25 cellular contexts compared by ENCODE assay signal in genomic region chr18:10235553-10235952, GRCh38.
DNase-seq lines count a peak whose midpoint lies in the region; TF ChIP-seq lines count a peak whose summit lies in the region.
"Had no signal": no experiment of that assay in that cellular context is flagged by ENCODE, and none has a peak within 500 bp of the region (broad histone marks: within the 10 kb centered on the region; RNA-seq: fewer than 3 reads in every experiment).

No MANE protein-coding gene starts in this region.

- DNase-seq in breast epithelium (ENCODE audit: low spot score in 2 of 2) (no peak), MCF 10A (ENCODE audit: unreplicated experiment) (no peak), colonic mucosa (peak; percentile 26), neuronal stem cell (ENCODE audit: low spot score) (no peak), NCI-H1436 (lab: John Stamatoyannopoulos, UW) (no peak), OCI-LY7 (ENCODE audit: low spot score) (no peak), neural progenitor cell (ENCODE audit: low spot score) (no peak), NCI-H2107 (lab: John Stamatoyannopoulos, UW) (no peak)
- DNase-seq: activated CD4-positive, alpha-beta T cell treated with anti-CD3 and anti-CD28 coated beads for 36 hours; activated gamma-delta T cell treated with Interleukin-2 at 50 U/mL for 16 hours; activated T-cell treated with anti-CD3 and anti-CD28 coated beads, Interleukin-2, amount 50 U/mL, for 1 hour; adrenal gland; heart right ventricle; Kasumi-1; NCI-H2029 treated with DMSO at 0.1 percent for 48 hours; NCI-H82; OCI-M1; stimulated activated naive CD4-positive, alpha-beta T cell treated with Interleukin-2 at 50 U/mL for 16 hours; T-helper 2 cell; thyroid gland had no signal

- H4K20me1 ChIP-seq in OCI-LY7 (ENCODE audit: insufficient read depth, low read length) (no peaks in the 10 kb centered on the region), neural progenitor cell (ENCODE audit: low read depth) (no peaks in the 10 kb centered on the region)

- H3K4me3 Mint-ChIP-seq in MCF 10A (ENCODE audit: unreplicated experiment) (no peak overlapping the region), neural progenitor cell (no peak overlapping the region)
- H3K4me3 Mint-ChIP-seq: activated CD4-positive, alpha-beta T cell treated with anti-CD3 and anti-CD28 coated beads for 36 hours; B cell; brain had no signal

- no peak overlapping the region for H3K4ac ChIP-seq in neuronal stem cell (ENCODE audit: low read length)

- TF ChIP-seq CTCF in breast epithelium (IDR thresholded peaks at IDR 0.05) (no peak), MCF 10A (IDR thresholded peaks at IDR 0.05; ENCODE audit: unreplicated experiment) (no peak), colonic mucosa (IDR thresholded peaks at IDR 0.05) (no peak), OCI-LY7 (conservative IDR thresholded peaks at IDR 0.05; ENCODE audit: low read length) (no peak), neural progenitor cell (IDR thresholded peaks at IDR 0.05) (no peak)

- H3K4me1 ChIP-seq in breast epithelium (peaks cover 0 to 12% of the 10 kb centered on the region in 2 donors), colonic mucosa (no peaks in the 10 kb centered on the region), neuronal stem cell (ENCODE audit: control insufficient read depth in 2 of 2, insufficient read depth in 1 of 2, low read depth in 1 of 2, low read length in 2 of 2) (no peaks in the 10 kb centered on the region), OCI-LY7 (ENCODE audit: insufficient read depth, low read length, poor library complexity, severe bottlenecking) (no peaks in the 10 kb centered on the region), neural progenitor cell (no peaks in the 10 kb centered on the region)
- H3K4me1 ChIP-seq: adrenal gland, parathyroid adenoma, thyroid gland had no signal

- H2BK120ac ChIP-seq in neuronal stem cell (ENCODE audit: low read depth, low read length) = no peak overlapping the region

- H3F3A ChIP-seq in neural progenitor cell (ENCODE audit: low read depth) = no peaks in the 10 kb centered on the region

- H3K79me2 ChIP-seq in OCI-LY7 (ENCODE audit: insufficient read depth, low read depth, low read length) (no peaks in the 10 kb centered on the region), neural progenitor cell (ENCODE audit: low read depth) (no peaks in the 10 kb centered on the region)
- H3K79me2 ChIP-seq: parathyroid adenoma had no signal

- H3K9me3 Mint-ChIP-seq in MCF 10A (ENCODE audit: unreplicated experiment) (peaks cover 10% of the 10 kb centered on the region), neural progenitor cell (peaks cover 25% of the 10 kb centered on the region)

- no peaks in the 10 kb centered on the region for H3K36me3 ChIP-seq in breast epithelium
- no peaks in the 10 kb centered on the region for H3K36me3 ChIP-seq in colonic mucosa
- no peaks in the 10 kb centered on the region for H3K36me3 ChIP-seq in neuronal stem cell (replicated peaks in 1 of 2; ENCODE audit: control insufficient read depth in 2 of 2, insufficient read depth in 2 of 2, low read length in 2 of 2)
- H3K36me3 ChIP-seq in OCI-LY7 (ENCODE audit: insufficient read depth, low read length) = no peaks in the 10 kb centered on the region
- H3K36me3 ChIP-seq in neural progenitor cell = no peaks in the 10 kb centered on the region
- H3K36me3 ChIP-seq: adrenal gland, heart right ventricle, thyroid gland had no signal

- H3K27ac Mint-ChIP-seq in MCF 10A (ENCODE audit: low read depth, unreplicated experiment) = no peak overlapping the region
- H3K27ac Mint-ChIP-seq in neural progenitor cell = no peak overlapping the region
- H3K27ac Mint-ChIP-seq: activated CD4-positive, alpha-beta T cell treated with anti-CD3 and anti-CD28 coated beads for 36 hours; B cell had no signal

- H3K27ac ChIP-seq in breast epithelium = peak overlapping the region; percentile 21 to 26
- no peak overlapping the region for H3K27ac ChIP-seq in colonic mucosa
- H3K27ac ChIP-seq in neuronal stem cell (replicated peaks; ENCODE audit: low read length) = no peak overlapping the region
- H3K27ac ChIP-seq in OCI-LY7 (ENCODE audit: low read depth, low read length, poor library complexity, severe bottlenecking) = no peak overlapping the region
- H3K27ac ChIP-seq in neural progenitor cell = no peak overlapping the region
- H3K27ac ChIP-seq: adrenal gland, heart right ventricle, parathyroid adenoma, SK-N-MC, thyroid gland had no signal

- H3K14ac ChIP-seq in neuronal stem cell (ENCODE audit: low read length) = no peak overlapping the region

- POLR2A ChIA-PET in MCF 10A (lab: Yijun Ruan, JAX) = no interaction called here
- POLR2A ChIA-PET in OCI-LY7 (lab: Charles Lee) = no interaction called here

- H3K27me3 ChIP-seq in breast epithelium (no peaks in the 10 kb centered on the region), colonic mucosa (no peaks in the 10 kb centered on the region), neuronal stem cell (ENCODE audit: control insufficient read depth in 3 of 3, insufficient read depth in 3 of 3, low read depth in 1 of 3, low read length in 3 of 3) (no peaks in the 10 kb centered on the region), neural progenitor cell (no peaks in the 10 kb centered on the region)
- H3K27me3 ChIP-seq: adrenal gland, heart right ventricle, thyroid gland had no signal

- H3K27me3 Mint-ChIP-seq in MCF 10A (ENCODE audit: insufficient read depth, unreplicated experiment) (no peaks in the 10 kb centered on the region), neural progenitor cell (ENCODE audit: insufficient read depth, low read depth) (peaks cover 16% of the 10 kb centered on the region)
- H3K27me3 Mint-ChIP-seq: activated CD4-positive, alpha-beta T cell treated with anti-CD3 and anti-CD28 coated beads for 36 hours; B cell had no signal

- BruUV-seq in MCF 10A (replicated peaks; lab: Mats Ljungman, UMichigan) (no TSS peak), OCI-LY7 (replicated peaks; lab: Mats Ljungman, UMichigan) (no TSS peak)

- no peak overlapping the region for H2AK5ac ChIP-seq in neuronal stem cell (ENCODE audit: low read depth, low read length)

- no peak overlapping the region for H4K8ac ChIP-seq in neuronal stem cell (ENCODE audit: low read depth, low read length)

- H3K4me3 ChIP-seq in breast epithelium = no peak overlapping the region
- H3K4me3 ChIP-seq in colonic mucosa = no peak overlapping the region
- H3K4me3 ChIP-seq in neuronal stem cell (ENCODE audit: low read length in 2 of 2) = no peak overlapping the region
- H3K4me3 ChIP-seq in OCI-LY7 (ENCODE audit: low read depth, low read length, poor library complexity, severe bottlenecking) = no peak overlapping the region
- H3K4me3 ChIP-seq in neural progenitor cell = no peak overlapping the region
- H3K4me3 ChIP-seq: adrenal gland, heart right ventricle, lung, SK-N-MC, thyroid gland had no signal

- H3K18ac ChIP-seq in neuronal stem cell (ENCODE audit: low read length) = no peak overlapping the region

- H3K79me1 ChIP-seq in neuronal stem cell (ENCODE audit: low read depth, low read length) = no peaks in the 10 kb centered on the region

- TF ChIP-seq POLR2A in breast epithelium (IDR thresholded peaks at IDR 0.05) = no peak

- H3K4me2 ChIP-seq in neuronal stem cell (ENCODE audit: insufficient read depth, low read length, poor library complexity, severe bottlenecking) = no peak overlapping the region
- H3K4me2 ChIP-seq in OCI-LY7 (ENCODE audit: low read length) = no peak overlapping the region
- no peak overlapping the region for H3K4me2 ChIP-seq in neural progenitor cell

- WGBS in neuronal stem cell (ENCODE audit: extremely low coverage in 2 of 2, insufficient read length in 2 of 2, insufficient replicate concordance in 1 of 2), 2 donors = no CpG with 5 or more reads among the region's 2 CpGs

- H3K9me2 ChIP-seq in OCI-LY7 (ENCODE audit: insufficient read depth, low read length) = no peaks in the 10 kb centered on the region

- H3K36me3 Mint-ChIP-seq in MCF 10A (ENCODE audit: insufficient read depth, unreplicated experiment) = no peaks in the 10 kb centered on the region
- H3K36me3 Mint-ChIP-seq in neural progenitor cell = no peaks in the 10 kb centered on the region
- H3K36me3 Mint-ChIP-seq: brain had no signal

- no peak overlapping the region for H2BK15ac ChIP-seq in neuronal stem cell (ENCODE audit: low read length)

- H4K91ac ChIP-seq in neuronal stem cell (ENCODE audit: low read depth, low read length, poor library complexity) = no peak overlapping the region

- H2AFZ ChIP-seq in neuronal stem cell (ENCODE audit: low read length) (peak overlapping the region; percentile 63), OCI-LY7 (ENCODE audit: low read length) (no peak overlapping the region), neural progenitor cell (replicated peaks) (no peak overlapping the region)
- H2AFZ ChIP-seq: parathyroid adenoma had no signal

- CTCF ChIA-PET in MCF 10A (lab: Yijun Ruan, JAX) = no interaction called here
- CTCF ChIA-PET in OCI-LY7 (lab: Charles Lee; ENCODE audit: unreplicated experiment) = no interaction called here

- H3K9me3 ChIP-seq in breast epithelium = no peaks in the 10 kb centered on the region
- no peaks in the 10 kb centered on the region for H3K9me3 ChIP-seq in colonic mucosa
- no peaks in the 10 kb centered on the region for H3K9me3 ChIP-seq in neuronal stem cell (replicated peaks in 1 of 2; ENCODE audit: control insufficient read depth in 2 of 2, insufficient read depth in 1 of 2, low read depth in 1 of 2, low read length in 2 of 2)
- no peaks in the 10 kb centered on the region for H3K9me3 ChIP-seq in OCI-LY7 (ENCODE audit: low read length)
- no peaks in the 10 kb centered on the region for H3K9me3 ChIP-seq in neural progenitor cell (ENCODE audit: low read depth)
- H3K9me3 ChIP-seq: adrenal gland, thyroid gland had no signal

- intact Hi-C loops in breast epithelium (cut with DNase I; ENCODE audit: low total_unique reads) = no loop called here
- intact Hi-C loops in MCF 10A (cut with micrococcal nuclease) = no loop called here
- intact Hi-C loops in colonic mucosa (cut with DNase I) = no loop called here
- intact Hi-C loops in OCI-LY7 (cut with micrococcal nuclease; ENCODE audit: unreplicated experiment) = no loop called here

- no peak overlapping the region for H2BK5ac ChIP-seq in neuronal stem cell (ENCODE audit: low read length)

- H3K23ac ChIP-seq in neuronal stem cell (ENCODE audit: low read depth, low read length, poor library complexity) = no peak overlapping the region

- H3K4me1 Mint-ChIP-seq in MCF 10A (ENCODE audit: insufficient read depth, unreplicated experiment) (peaks cover 17% of the 10 kb centered on the region), neural progenitor cell (peaks cover 21% of the 10 kb centered on the region)
- H3K4me1 Mint-ChIP-seq: activated CD4-positive, alpha-beta T cell treated with anti-CD3 and anti-CD28 coated beads for 36 hours had no signal

- H2BK12ac ChIP-seq in neuronal stem cell (ENCODE audit: low read length) = no peak overlapping the region

- H3K9ac ChIP-seq in colonic mucosa (ENCODE audit: low read depth in 2 of 2, low read length in 2 of 2) (no peak overlapping the region), neuronal stem cell (ENCODE audit: low read depth, low read length, poor library complexity) (no peak overlapping the region), neural progenitor cell (no peak overlapping the region)
- H3K9ac ChIP-seq: parathyroid adenoma had no signal

Comparison
In these comparisons a context has a peak if more than half of its experiments do, and no peak if none do; other contexts are left out.
1. H3K27ac ChIP-seq: peak in breast epithelium (2 of 2); none in colonic mucosa (single experiment), neuronal stem cell (single experiment), OCI-LY7 (single experiment) and neural progenitor cell (single experiment).